Comparison of ENCODE assay signal across 20 cellular contexts in the genomic region with DNA sequence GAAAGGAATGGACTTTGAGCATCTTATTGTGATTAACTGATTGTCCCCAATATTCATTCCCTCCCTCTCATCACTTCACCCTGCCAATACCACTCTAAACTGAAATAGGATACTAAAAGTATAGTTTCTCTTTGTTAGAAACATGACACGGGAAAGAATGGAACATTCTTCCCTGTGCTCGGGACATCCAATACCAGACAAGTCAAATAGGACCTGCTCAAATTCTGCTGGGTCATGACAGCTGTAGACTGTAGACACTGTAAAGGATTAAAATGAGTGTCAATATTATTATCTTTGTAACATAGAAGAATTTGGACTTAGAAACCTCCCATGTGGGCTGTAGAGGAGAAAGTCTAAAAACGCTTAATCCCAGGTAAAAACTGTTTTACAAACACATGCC.
"Had no signal": no experiment of that assay in that cellular context is flagged by ENCODE, and none has a peak within 500 bp of the region (broad histone marks: within the 10 kb centered on the region; RNA-seq: fewer than 3 reads in every experiment).

No MANE protein-coding gene starts in this region.

- H3K27ac Mint-ChIP-seq: immature natural killer cell; natural killer cell; progenitor cell of endocrine pancreas; stimulated activated memory B cell treated with anti-CD40 and anti-IgM and Interleukin-4, amounts not matched to agents 10 μg/mL and 1 μg/mL and 100 μg/mL, for 72 hours; stimulated activated naive CD8-positive, alpha-beta T cell treated with anti-CD3 and anti-CD28 coated beads, Interleukin-15, Interleukin-2, amounts not matched to agents 100 ng/mL and 50 ng/mL, for 24 hours had no signal

- DNase-seq: cortex of kidney; dorsolateral prefrontal cortex; effector CD8-positive, alpha-beta T cell; immature natural killer cell; mammary epithelial cell; natural killer cell; occipital lobe; pancreas; right lobe of liver; spleen; stimulated activated CD4-positive, alpha-beta T cell treated with anti-CD3 and anti-CD28 coated beads, Interleukin-15, amount 100 ng/mL, for 24 hours; stimulated activated CD4-positive, alpha-beta T cell treated with anti-CD3 and anti-CD28 coated beads, Interleukin-1b, Interleukin-23, amount 100 ng/mL, for 48 hours; stimulated activated CD4-positive, alpha-beta T cell treated with anti-CD3 and anti-CD28 coated beads, Interleukin-4, amount 100 ng/mL, for 24 hours; tibial artery; upper lobe of left lung; uterus had no signal

- H3K27ac ChIP-seq: dorsolateral prefrontal cortex, pancreas, right lobe of liver, spleen, tibial artery, upper lobe of left lung, uterus had no signal

- H3K9me3 Mint-ChIP-seq: immature natural killer cell; natural killer cell; stimulated activated naive CD8-positive, alpha-beta T cell treated with anti-CD3 and anti-CD28 coated beads, Interleukin-15, Interleukin-2, amounts not matched to agents 100 ng/mL and 50 ng/mL, for 24 hours had no signal

- ATAC-seq: esophagus mucosa; natural killer cell; pancreas; stimulated activated memory B cell treated with anti-CD40 and anti-IgM and Interleukin-4, amounts not matched to agents 10 μg/mL and 1 μg/mL and 100 μg/mL, for 72 hours had no signal

- H3K4me3 Mint-ChIP-seq: immature natural killer cell; natural killer cell; stimulated activated memory B cell treated with anti-CD40 and anti-IgM and Interleukin-4, amounts not matched to agents 10 μg/mL and 1 μg/mL and 100 μg/mL, for 72 hours; stimulated activated naive CD8-positive, alpha-beta T cell treated with anti-CD3 and anti-CD28 coated beads, Interleukin-15, Interleukin-2, amounts not matched to agents 100 ng/mL and 50 ng/mL, for 24 hours had no signal

- H3K27me3 Mint-ChIP-seq: stimulated activated naive CD8-positive, alpha-beta T cell treated with anti-CD3 and anti-CD28 coated beads, Interleukin-15, Interleukin-2, amounts not matched to agents 100 ng/mL and 50 ng/mL, for 24 hours had no signal

- H3K36me3 Mint-ChIP-seq: immature natural killer cell; natural killer cell; stimulated activated memory B cell treated with anti-CD40 and anti-IgM and Interleukin-4, amounts not matched to agents 10 μg/mL and 1 μg/mL and 100 μg/mL, for 72 hours had no signal

- H3K4me1 Mint-ChIP-seq: immature natural killer cell; natural killer cell; stimulated activated memory B cell treated with anti-CD40 and anti-IgM and Interleukin-4, amounts not matched to agents 10 μg/mL and 1 μg/mL and 100 μg/mL, for 72 hours had no signal
